In the genomic region with DNA sequence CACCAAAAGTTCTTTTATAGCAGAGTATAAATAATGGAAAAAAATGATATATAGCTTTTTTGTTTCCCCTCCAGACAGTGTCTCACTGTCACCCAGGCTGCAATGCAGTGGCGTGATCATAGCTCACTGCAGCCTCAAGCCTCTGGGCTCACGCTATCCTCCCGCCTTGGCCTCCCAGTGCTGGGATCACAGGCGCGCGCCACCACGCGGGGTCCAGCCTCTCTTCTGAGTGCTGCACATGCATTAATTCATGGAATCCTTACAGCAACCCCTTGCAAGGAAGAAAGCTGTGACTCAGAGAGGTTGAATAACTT, we compare ENCODE assay signal across 8 cellular contexts. TPM values are rescaled to one million over a fixed set of nuclear protein-coding genes. Genes with fewer than 3 reads are reported as not detected.
DNase-seq lines count a peak whose midpoint lies in the region; ATAC-seq, FAIRE-seq and TF ChIP-seq lines count a peak whose summit lies in the region.

No MANE protein-coding gene starts in this region.

- peak overlapping the region; percentile 12 for H4K91ac ChIP-seq in H1 (replicated peaks; ENCODE audit: insufficient read length, low read length)

- TF ChIP-seq POLR2A in H1 (IDR thresholded peaks at IDR 0.05; ENCODE audit: control extremely low read depth in 1 of 2, low read depth in 2 of 2, low read length in 2 of 2), result no peak

- H3K79me1 ChIP-seq in H1 (ENCODE audit: low read depth, low read length), result no peaks in the 10 kb centered on the region

- no peak for DNase-seq in BE2C
- DNase-seq in NT2/D1 (ENCODE audit: low read depth, low spot score), result no peak
- no peak for DNase-seq in H1 (ENCODE audit: low read depth in 1 of 2, low spot score in 2 of 2)
- DNase-seq in natural killer cell treated with Interleukin-12 subunit alpha and Interleukin-12 subunit beta and Interleukin-15 and Interleukin-18, amount 100 ng/mL, for 72 hours (ENCODE audit: low spot score), result no peak
- no peak for DNase-seq in HT-29 (ENCODE audit: low spot score)
- DNase-seq in NCI-H524 (lab: John Stamatoyannopoulos, UW), result no peak
- no peak for DNase-seq in superior temporal gyrus (ENCODE audit: extremely low spot score)

- no peak overlapping the region for H2BK5ac ChIP-seq in H1 (ENCODE audit: low read depth, low read length)

- WGBS in H1 (ENCODE audit: extremely low coverage in 1 of 2, insufficient coverage in 1 of 2, insufficient read length in 1 of 2, insufficient replicate concordance in 2 of 2, low coverage in 1 of 2, low lambda C conversion rate in 2 of 2, missing lambda C conversion rate in 1 of 2), 2 experiments, result 66% methylated on average over 8 of the region's 8 CpGs; no CpG with 5 or more reads in 1 of the 2 experiments

- H2BK12ac ChIP-seq in H1 (ENCODE audit: low read depth, low read length), result 0 out of 2 replicates have a peak overlapping the region, but pooled peaks have one; percentile 2

- no peak overlapping the region for H2BK20ac ChIP-seq in H1 (ENCODE audit: low read length)

- H3K36me3 ChIP-seq in BE2C (no peaks in the 10 kb centered on the region), NT2/D1 (ENCODE audit: insufficient read depth, insufficient read length, low read length) (no peaks in the 10 kb centered on the region), H1 (ENCODE audit: control insufficient read depth in 2 of 4, insufficient read depth in 4 of 4, low read length in 3 of 4) (no peaks in the 10 kb centered on the region)

- H3K18ac ChIP-seq in H1 (ENCODE audit: extremely low read depth, low read length), result no peak overlapping the region; the same call in 1 of the 2 replicates

- no peak overlapping the region for H2AK5ac ChIP-seq in H1 (ENCODE audit: low read depth, low read length)

- H3K27me3 ChIP-seq in BE2C, result no peaks in the 10 kb centered on the region
- no peaks in the 10 kb centered on the region for H3K27me3 ChIP-seq in NT2/D1 (ENCODE audit: insufficient read depth, insufficient read length)
- peaks cover 0 to 18% (median 11%) of the 10 kb centered on the region in 4 experiments; a peak in 6 of 7 replicates for H3K27me3 ChIP-seq in H1 (replicated peaks in 1 of 4; ENCODE audit: control insufficient read depth in 3 of 4, extremely low read depth in 1 of 4, insufficient read depth in 3 of 4, low read length in 3 of 4)

- peak overlapping the region in 1 of 2 donors; percentile 75 for H3K27ac Mint-ChIP-seq in natural killer cell treated with Interleukin-12 subunit alpha and Interleukin-12 subunit beta and Interleukin-15 and Interleukin-18, amount 100 ng/mL, for 72 hours

- no peak overlapping the region for H2BK120ac ChIP-seq in H1 (replicated peaks; ENCODE audit: low read depth, low read length)

- H3K4me3 Mint-ChIP-seq in natural killer cell treated with Interleukin-12 subunit alpha and Interleukin-12 subunit beta and Interleukin-15 and Interleukin-18, amount 100 ng/mL, for 72 hours, result peak overlapping the region; percentile 97

- no peaks in the 10 kb centered on the region for H3K9me3 Mint-ChIP-seq in natural killer cell treated with Interleukin-12 subunit alpha and Interleukin-12 subunit beta and Interleukin-15 and Interleukin-18, amount 100 ng/mL, for 72 hours

- H4K8ac ChIP-seq in H1 (ENCODE audit: extremely low read depth, insufficient read depth, low read length), result peak overlapping the region; percentile 63

- peak overlapping the region; percentile 91 for H3K4me3 ChIP-seq in BE2C (ENCODE audit: low read depth, low read length)
- H3K4me3 ChIP-seq in NT2/D1 (ENCODE audit: insufficient read length, low read depth), result peak overlapping the region; percentile 83
- peak overlapping the region; percentile 60 to 78 (median 68) for H3K4me3 ChIP-seq in H1 (ENCODE audit: extremely low read depth in 1 of 4, insufficient read depth in 2 of 4, low read depth in 3 of 4, low read length in 4 of 4)

- H3K79me2 ChIP-seq in H1 (ENCODE audit: control insufficient read depth in 1 of 2, insufficient read depth in 2 of 2, low read length in 2 of 2), result no peaks in the 10 kb centered on the region

- FAIRE-seq in H1 (lab: Jason Lieb, UNC), result no peak

- TF ChIP-seq EP300 in H1 (IDR thresholded peaks at IDR 0.05; ENCODE audit: borderline replicate concordance in 1 of 2, low read depth in 2 of 2, low read length in 2 of 2), result no peak

- no peaks in the 10 kb centered on the region for H3K4me1 ChIP-seq in BE2C
- H3K4me1 ChIP-seq in NT2/D1 (ENCODE audit: insufficient read depth, insufficient read length), result no peaks in the 10 kb centered on the region
- peaks cover 0 to 6% (median 4%) of the 10 kb centered on the region in 4 experiments; a peak in 4 of 7 replicates for H3K4me1 ChIP-seq in H1 (replicated peaks in 1 of 4; ENCODE audit: control insufficient read depth in 3 of 4, insufficient read depth in 4 of 4, low read length in 3 of 4)

- no peaks in the 10 kb centered on the region for H3K27me3 Mint-ChIP-seq in natural killer cell treated with Interleukin-12 subunit alpha and Interleukin-12 subunit beta and Interleukin-15 and Interleukin-18, amount 100 ng/mL, for 72 hours

- peak; percentile 9 to 31 for ATAC-seq in natural killer cell treated with Interleukin-12 subunit alpha and Interleukin-12 subunit beta and Interleukin-15 and Interleukin-18, amount 100 ng/mL, for 72 hours
- no peak for ATAC-seq in GM19328 (IDR thresholded peaks at IDR 0.05; ENCODE audit: unreplicated experiment)

- TF ChIP-seq RAD21 in H1 (IDR thresholded peaks at IDR 0.05 in 1 of 2, conservative IDR thresholded peaks at IDR 0.05 in 1 of 2; ENCODE audit: low read depth in 2 of 2, low read length in 2 of 2), result no peak

- peak overlapping the region; percentile 47 for H4K5ac ChIP-seq in H1 (ENCODE audit: insufficient read length, low read depth, low read length)

- H3K23ac ChIP-seq in H1 (ENCODE audit: insufficient read length), result no peak overlapping the region

- peak overlapping the region; percentile 80 for H2AFZ ChIP-seq in H1 (ENCODE audit: low read length)

- no peaks in the 10 kb centered on the region for H3K36me3 Mint-ChIP-seq in natural killer cell treated with Interleukin-12 subunit alpha and Interleukin-12 subunit beta and Interleukin-15 and Interleukin-18, amount 100 ng/mL, for 72 hours

- H3K9me3 ChIP-seq in BE2C (no peaks in the 10 kb centered on the region), NT2/D1 (ENCODE audit: insufficient read depth, low read length) (no peaks in the 10 kb centered on the region), H1 (ENCODE audit: insufficient read depth in 2 of 2, low read depth in 1 of 2, low read length in 1 of 2) (no peaks in the 10 kb centered on the region)

- CTCF ChIA-PET in H1 (lab: Charles Lee; ENCODE audit: partially characterized antibody), result interaction anchor here (0.8 to 4.5 kb wide), 11 partner anchors 8 to 375 kb away, joined by 3 to 21 read pairs (median 6); partner anchors contain the start of genes DCTPP1 and ZNF629

- H3K9ac ChIP-seq in NT2/D1 (ENCODE audit: insufficient read length, low read depth), result peak overlapping the region; percentile 93
- H3K9ac ChIP-seq in H1 (replicated peaks in 1 of 4; ENCODE audit: extremely low read depth in 1 of 4, low read depth in 3 of 4, low read length in 3 of 4), result peak overlapping the region in 3 of 4 experiments; percentile 45 to 52 (median 51); a peak in 4 of 7 replicates

- TF ChIP-seq CTCF in BE2C (IDR thresholded peaks at IDR 0.05; ENCODE audit: low read depth, low read length) (no peak), H1 (IDR thresholded peaks at IDR 0.05; ENCODE audit: control extremely low read depth in 1 of 3, insufficient read depth in 1 of 3, low read depth in 1 of 3, low read length in 3 of 3) (no peak)

- peaks cover 10% of the 10 kb centered on the region; the same call in 1 of the 2 replicates for H3K23me2 ChIP-seq in H1 (ENCODE audit: low read depth, low read length)

- peak overlapping the region; percentile 78 for H3K4ac ChIP-seq in H1 (replicated peaks; ENCODE audit: insufficient read length, low read depth, low read length)

- no peaks in the 10 kb centered on the region for H4K20me1 ChIP-seq in H1 (replicated peaks in 1 of 2; ENCODE audit: control insufficient read depth in 1 of 2, insufficient read depth in 2 of 2, low read length in 2 of 2)

- H3K4me1 Mint-ChIP-seq in natural killer cell treated with Interleukin-12 subunit alpha and Interleukin-12 subunit beta and Interleukin-15 and Interleukin-18, amount 100 ng/mL, for 72 hours (ENCODE audit: low read depth in 2 of 2), result peaks cover 9 to 12% of the 10 kb centered on the region in 2 donors

- H2BK15ac ChIP-seq in H1 (ENCODE audit: low read length), result no peak overlapping the region; the same call in 1 of the 2 replicates

- H3K27ac ChIP-seq in H1 (ENCODE audit: low read depth, low read length), result no peak overlapping the region

- POLR2A ChIA-PET in H1 (lab: Charles Lee; ENCODE audit: partially characterized antibody), result interaction anchor here (0.6 to 4.0 kb wide), 17 partner anchors 8 to 278 kb away, joined by 3 to 40 read pairs (median 6); partner anchors contain the start of genes FBXL19, PHKG2 and ZNF629

- H3K14ac ChIP-seq in H1 (ENCODE audit: insufficient read length), result no peak overlapping the region

- no peak overlapping the region for H3K56ac ChIP-seq in H1 (replicated peaks; ENCODE audit: insufficient read length, low read depth, low read length)

- H3K4me2 ChIP-seq in H1 (ENCODE audit: insufficient read depth in 1 of 2, low read depth in 2 of 2, low read length in 2 of 2), result peak overlapping the region; percentile 88 to 93

RNA-seq across cellular contexts. Expression of gene ZNF629, which starts 18.0 kb away (rescaled TPM):
- 39.3 TPM for polyA plus RNA-seq in BE2C (2012; ENCODE audit: insufficient read depth, insufficient read length, low read depth)
- 19.3 and 19.5 TPM in 2 replicates for total RNA-seq in H1 (2021; fragmentation: NEBNext Ultra II Directional; extraction: Animal tissue kit (Norgen Biotek cat#: 25700))
- 11.0 and 13.6 TPM in 2 replicates for polyA plus RNA-seq in H1 (2011; rRNA removed)
- 8.2 TPM for polyA plus RNA-seq in H1 (2011; cell fraction: cytosol; rRNA removed)
- 21.5 TPM for polyA plus RNA-seq in H1 (2011; cell fraction: nucleus; rRNA removed)
- polyA plus RNA-seq in H1 (2012, experiment 1 of 2), result 14.4 to 17.5 TPM (median 15.0 TPM) in 4 replicates
- polyA plus RNA-seq in H1 (2012, experiment 2 of 2), result 11.9 TPM
- polyA plus RNA-seq in H1 (2013, experiment 1 of 2), result 12.5 TPM
- 11.1 TPM for polyA plus RNA-seq in H1 (2013, experiment 2 of 2)
- 9.9 and 11.1 TPM in 2 replicates for polyA minus RNA-seq in H1 (2011; rRNA and poly(A)+ RNA removed)
- 10.2 TPM for polyA minus RNA-seq in H1 (2011; cell fraction: cytosol; rRNA and poly(A)+ RNA removed)
- 18.8 TPM for polyA minus RNA-seq in H1 (2011; cell fraction: nucleus; rRNA and poly(A)+ RNA removed)
- total RNA-seq in natural killer cell treated with Interleukin-12 subunit alpha and Interleukin-12 subunit beta and Interleukin-15 and Interleukin-18, amount 100 ng/mL, for 72 hours, result 1 to 10 TPM in 1 of 2 donors, under 1 TPM in 1; 0.98 to 3.8 TPM
- total RNA-seq in HT-29 (2014; rRNA removed; shearing (Covaris generic)), result 19.8 and 21.3 TPM in 2 replicates

RNA-seq across cellular contexts. Expression of gene RNF40, which starts 42.9 kb away (rescaled TPM):
- 215 TPM for polyA plus RNA-seq in BE2C (2012; ENCODE audit: insufficient read depth, insufficient read length, low read depth)
- total RNA-seq in H1 (2021; fragmentation: NEBNext Ultra II Directional; extraction: Animal tissue kit (Norgen Biotek cat#: 25700)), result 68.7 and 70.8 TPM in 2 replicates
- polyA plus RNA-seq in H1 (2011; rRNA removed), result 36.9 and 38.5 TPM in 2 replicates
- 35.0 TPM for polyA plus RNA-seq in H1 (2011; cell fraction: cytosol; rRNA removed)
- 113 TPM for polyA plus RNA-seq in H1 (2011; cell fraction: nucleus; rRNA removed)
- 48.2 to 55.3 TPM (median 49.7 TPM) in 4 replicates for polyA plus RNA-seq in H1 (2012, experiment 1 of 2)
- polyA plus RNA-seq in H1 (2012, experiment 2 of 2), result 41.0 TPM
- 25.7 TPM for polyA plus RNA-seq in H1 (2013, experiment 1 of 2)
- polyA plus RNA-seq in H1 (2013, experiment 2 of 2), result 25.3 TPM
- polyA minus RNA-seq in H1 (2011; rRNA and poly(A)+ RNA removed), result 69.9 and 90.6 TPM in 2 replicates
- 33.1 TPM for polyA minus RNA-seq in H1 (2011; cell fraction: cytosol; rRNA and poly(A)+ RNA removed)
- polyA minus RNA-seq in H1 (2011; cell fraction: nucleus; rRNA and poly(A)+ RNA removed), result 44.6 TPM
- total RNA-seq in natural killer cell treated with Interleukin-12 subunit alpha and Interleukin-12 subunit beta and Interleukin-15 and Interleukin-18, amount 100 ng/mL, for 72 hours, result 100 to 1,000 TPM; 120 to 161 TPM
- total RNA-seq in HT-29 (2014; rRNA removed; shearing (Covaris generic)), result 99.7 and 109 TPM in 2 replicates

RNA-seq across cellular contexts. Expression of gene CFAP119, which starts 43.2 kb away (rescaled TPM):
- 5.5 TPM for polyA plus RNA-seq in BE2C (2012; ENCODE audit: insufficient read depth, insufficient read length, low read depth)
- 5.2 and 6.0 TPM in 2 replicates for total RNA-seq in H1 (2021; fragmentation: NEBNext Ultra II Directional; extraction: Animal tissue kit (Norgen Biotek cat#: 25700))
- 5.6 and 7.1 TPM in 2 replicates for polyA plus RNA-seq in H1 (2011; rRNA removed)
- 8.1 TPM for polyA plus RNA-seq in H1 (2011; cell fraction: cytosol; rRNA removed)
- 21.1 TPM for polyA plus RNA-seq in H1 (2011; cell fraction: nucleus; rRNA removed)
- polyA plus RNA-seq in H1 (2012, experiment 1 of 2), result 4.8 to 7.5 TPM (median 6.4 TPM) in 4 replicates
- polyA plus RNA-seq in H1 (2012, experiment 2 of 2), result 2.6 TPM
- polyA plus RNA-seq in H1 (2013, experiment 1 of 2), result 4.8 TPM
- polyA plus RNA-seq in H1 (2013, experiment 2 of 2), result 5.5 TPM
- polyA minus RNA-seq in H1 (2011; rRNA and poly(A)+ RNA removed), result 1.4 and 1.9 TPM in 2 replicates
- 3.4 TPM for polyA minus RNA-seq in H1 (2011; cell fraction: cytosol; rRNA and poly(A)+ RNA removed)
- polyA minus RNA-seq in H1 (2011; cell fraction: nucleus; rRNA and poly(A)+ RNA removed), result 6.3 TPM
- total RNA-seq in natural killer cell treated with Interleukin-12 subunit alpha and Interleukin-12 subunit beta and Interleukin-15 and Interleukin-18, amount 100 ng/mL, for 72 hours, result 10 to 100 TPM in 1 of 2 donors, 1 to 10 TPM in 1; 3.4 to 17.0 TPM
- 13.5 and 23.4 TPM in 2 replicates for total RNA-seq in HT-29 (2014; rRNA removed; shearing (Covaris generic))

RNA-seq across cellular contexts. Expression of gene PHKG2, which starts 56.8 kb away (rescaled TPM):
- polyA plus RNA-seq in BE2C (2012; ENCODE audit: insufficient read depth, insufficient read length, low read depth), result 50.9 TPM
- 36.0 and 37.2 TPM in 2 replicates for total RNA-seq in H1 (2021; fragmentation: NEBNext Ultra II Directional; extraction: Animal tissue kit (Norgen Biotek cat#: 25700))
- 53.4 and 63.9 TPM in 2 replicates for polyA plus RNA-seq in H1 (2011; rRNA removed)
- 43.7 TPM for polyA plus RNA-seq in H1 (2011; cell fraction: cytosol; rRNA removed)
- polyA plus RNA-seq in H1 (2011; cell fraction: nucleus; rRNA removed), result 123 TPM
- polyA plus RNA-seq in H1 (2012, experiment 1 of 2), result 30.6 to 44.5 TPM (median 43.0 TPM) in 4 replicates
- polyA plus RNA-seq in H1 (2012, experiment 2 of 2), result 47.4 TPM
- 28.4 TPM for polyA plus RNA-seq in H1 (2013, experiment 1 of 2)
- polyA plus RNA-seq in H1 (2013, experiment 2 of 2), result 26.2 TPM
- 29.9 and 30.1 TPM in 2 replicates for polyA minus RNA-seq in H1 (2011; rRNA and poly(A)+ RNA removed)
- 10.9 TPM for polyA minus RNA-seq in H1 (2011; cell fraction: cytosol; rRNA and poly(A)+ RNA removed)
- 43.9 TPM for polyA minus RNA-seq in H1 (2011; cell fraction: nucleus; rRNA and poly(A)+ RNA removed)
- 10 to 100 TPM; 50.2 to 63.8 TPM for total RNA-seq in natural killer cell treated with Interleukin-12 subunit alpha and Interleukin-12 subunit beta and Interleukin-15 and Interleukin-18, amount 100 ng/mL, for 72 hours
- 58.3 and 69.5 TPM in 2 replicates for total RNA-seq in HT-29 (2014; rRNA removed; shearing (Covaris generic))
